Comparison of ENCODE assay signal across 8 cellular contexts in genomic region chr9:122228191-122228905, GRCh38. TPM values are rescaled to one million over a fixed set of nuclear protein-coding genes. Genes with fewer than 3 reads are reported as not detected.
DNase-seq lines count a peak whose midpoint lies in the region; ATAC-seq and TF ChIP-seq lines count a peak whose summit lies in the region.

No MANE protein-coding gene starts in this region.

- peaks cover 0 to 3% (median 0%) of the 10 kb centered on the region in 11 donors for H3K9me3 Mint-ChIP-seq in naive thymus-derived CD4-positive, alpha-beta T cell
- H3K9me3 Mint-ChIP-seq in effector memory CD8-positive, alpha-beta T cell, result no peaks in the 10 kb centered on the region

- H3K27ac Mint-ChIP-seq in naive thymus-derived CD4-positive, alpha-beta T cell, result no peak overlapping the region
- H3K27ac Mint-ChIP-seq in effector memory CD8-positive, alpha-beta T cell, result no peak overlapping the region

- peaks cover 0 to 15% (median 4%) of the 10 kb centered on the region in 7 donors for H3K4me1 Mint-ChIP-seq in naive thymus-derived CD4-positive, alpha-beta T cell
- H3K4me1 Mint-ChIP-seq in effector memory CD8-positive, alpha-beta T cell (ENCODE audit: low read depth in 2 of 2), result no peaks in the 10 kb centered on the region

- DNase-seq in coronary artery (ENCODE audit: low spot score) (no peak), glomerular visceral epithelial cell (ENCODE audit: extremely low spot score) (no peak)
- DNase-seq in naive thymus-derived CD4-positive, alpha-beta T cell, result no peak
- DNase-seq in effector memory CD8-positive, alpha-beta T cell, result no peak

- H3K4me2 ChIP-seq in BLaER1, result peak overlapping the region; percentile 96

- intact Hi-C loops in naive thymus-derived CD4-positive, alpha-beta T cell (cut with micrococcal nuclease), result no loop called here

- H3K36me3 ChIP-seq in BLaER1 (no peaks in the 10 kb centered on the region), HUES6 (ENCODE audit: control insufficient read depth, insufficient read depth, low read length) (no peaks in the 10 kb centered on the region)
- H3K36me3 ChIP-seq in naive thymus-derived CD4-positive, alpha-beta T cell (ENCODE audit: control insufficient read depth in 2 of 3, insufficient read depth in 3 of 3, low read length in 3 of 3), result no peaks in the 10 kb centered on the region

- H3K27ac ChIP-seq in BLaER1, result no peak overlapping the region
- H3K27ac ChIP-seq in HUES6 (ENCODE audit: low read depth, low read length), result no peak overlapping the region
- no peak overlapping the region for H3K27ac ChIP-seq in coronary artery
- H3K27ac ChIP-seq in naive thymus-derived CD4-positive, alpha-beta T cell (ENCODE audit: low read depth, low read length), result no peak overlapping the region

- peak overlapping the region; percentile 64 for H3K4me3 ChIP-seq in BLaER1
- peak overlapping the region; percentile 58 for H3K4me3 ChIP-seq in HUES6 (ENCODE audit: low read depth, low read length)
- peak overlapping the region; percentile 64 for H3K4me3 ChIP-seq in coronary artery
- H3K4me3 ChIP-seq in naive thymus-derived CD4-positive, alpha-beta T cell (ENCODE audit: low read length), result no peak overlapping the region

- H3K4me1 ChIP-seq in BLaER1, result peaks cover 14% of the 10 kb centered on the region
- peaks cover 11% of the 10 kb centered on the region; the same call in 1 of the 2 replicates for H3K4me1 ChIP-seq in HUES6 (ENCODE audit: control insufficient read depth, insufficient read depth, low read length)
- H3K4me1 ChIP-seq in naive thymus-derived CD4-positive, alpha-beta T cell (ENCODE audit: control insufficient read depth in 2 of 2, insufficient read depth in 2 of 2, low read length in 2 of 2), result no peaks in the 10 kb centered on the region

- no peak for TF ChIP-seq CTCF in coronary artery (IDR thresholded peaks at IDR 0.05)

- H3K4me3 Mint-ChIP-seq in naive thymus-derived CD4-positive, alpha-beta T cell, result peak overlapping the region in 9 of 10 donors; percentile 29 to 72 (median 44)
- no peak overlapping the region for H3K4me3 Mint-ChIP-seq in effector memory CD8-positive, alpha-beta T cell

- POLR2A ChIA-PET in naive thymus-derived CD4-positive, alpha-beta T cell (lab: Charles Lee), result no interaction called here

- peaks cover 0 to 5% (median 0%) of the 10 kb centered on the region in 5 donors for H3K36me3 Mint-ChIP-seq in naive thymus-derived CD4-positive, alpha-beta T cell
- H3K36me3 Mint-ChIP-seq in effector memory CD8-positive, alpha-beta T cell (ENCODE audit: insufficient read depth), result no peaks in the 10 kb centered on the region

- H4K20me1 ChIP-seq in BLaER1, result peaks cover 18% of the 10 kb centered on the region; the same call in 1 of the 2 replicates

- H3K9ac ChIP-seq in BLaER1 (peak overlapping the region; percentile 41; the same call in 1 of the 2 replicates), HUES6 (ENCODE audit: low read length) (no peak overlapping the region)

- CTCF ChIA-PET in naive thymus-derived CD4-positive, alpha-beta T cell (lab: Charles Lee), result no interaction called here

- H3K9me3 ChIP-seq in BLaER1 (peaks cover 8% of the 10 kb centered on the region; the same call in 1 of the 2 replicates), HUES6 (ENCODE audit: control insufficient read depth, insufficient read depth, low read depth, low read length) (no peaks in the 10 kb centered on the region)
- no peaks in the 10 kb centered on the region for H3K9me3 ChIP-seq in naive thymus-derived CD4-positive, alpha-beta T cell (ENCODE audit: control insufficient read depth in 2 of 3, low read length in 3 of 3)

- H3K27me3 ChIP-seq in BLaER1 (peaks cover 61% of the 10 kb centered on the region), HUES6 (ENCODE audit: control insufficient read depth, insufficient read depth, low read length) (peaks cover 99% of the 10 kb centered on the region)
- no peaks in the 10 kb centered on the region for H3K27me3 ChIP-seq in naive thymus-derived CD4-positive, alpha-beta T cell (ENCODE audit: control insufficient read depth in 2 of 2, insufficient read depth in 2 of 2, low read length in 2 of 2)

- ATAC-seq in naive thymus-derived CD4-positive, alpha-beta T cell, result no peak
- no peak for ATAC-seq in effector memory CD8-positive, alpha-beta T cell (replicated peaks)
- no peak for ATAC-seq in HG03439 (IDR thresholded peaks at IDR 0.05; ENCODE audit: unreplicated experiment)
- ATAC-seq in HG02973 (IDR thresholded peaks at IDR 0.05; ENCODE audit: unreplicated experiment), result no peak

- peaks cover 30 to 47% (median 36%) of the 10 kb centered on the region in 5 donors for H3K27me3 Mint-ChIP-seq in naive thymus-derived CD4-positive, alpha-beta T cell
- H3K27me3 Mint-ChIP-seq in effector memory CD8-positive, alpha-beta T cell, result peaks cover 21 to 40% of the 10 kb centered on the region in 2 donors

RNA-seq across cellular contexts. Expression of gene LHX6, which starts 0.4 kb away (rescaled TPM):
- total RNA-seq in naive thymus-derived CD4-positive, alpha-beta T cell, result not detected
- polyA plus RNA-seq in naive thymus-derived CD4-positive, alpha-beta T cell, result not detected

RNA-seq across cellular contexts. Expression of gene RBM18, which starts 36.3 kb away (rescaled TPM):
- 10 to 100 TPM; 14.2 to 22.9 (median 15.8) TPM for total RNA-seq in naive thymus-derived CD4-positive, alpha-beta T cell
- 10 to 100 TPM; 18.2 to 26.3 TPM for polyA plus RNA-seq in naive thymus-derived CD4-positive, alpha-beta T cell

RNA-seq across cellular contexts. Expression of gene MRRF, which starts 36.3 kb away (rescaled TPM):
- total RNA-seq in naive thymus-derived CD4-positive, alpha-beta T cell, result 10 to 100 TPM; 28.1 to 35.8 (median 33.3) TPM
- 10 to 100 TPM; 18.6 to 24.3 TPM for polyA plus RNA-seq in naive thymus-derived CD4-positive, alpha-beta T cell

Comparison
In these comparisons a context has a peak if more than half of its experiments do, and no peak if none do; other contexts are left out.
1. H3K4me3 Mint-ChIP-seq: peak in naive thymus-derived CD4-positive, alpha-beta T cell (9 of 10); none in effector memory CD8-positive, alpha-beta T cell (0 of 2).